In the genomic region with DNA sequence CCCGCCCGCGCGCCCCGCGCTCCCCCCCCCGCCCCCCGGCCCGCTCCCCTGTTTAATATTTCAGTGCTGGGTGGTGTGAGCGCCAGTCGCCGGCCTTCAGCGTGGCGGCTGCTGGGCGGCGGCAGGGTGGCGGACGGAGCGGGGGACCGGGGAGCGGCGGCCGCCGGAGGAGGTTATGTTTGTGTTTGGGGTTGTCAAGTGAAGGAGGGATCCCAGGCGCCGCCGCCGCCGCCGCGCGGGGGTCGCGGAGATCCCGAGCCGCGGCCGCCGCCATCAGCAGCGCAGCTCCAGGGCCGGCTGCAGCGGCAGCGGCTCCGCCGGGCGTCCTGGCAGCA, we compare ENCODE assay signal across 8 cellular contexts. TPM values are rescaled to one million over a fixed set of nuclear protein-coding genes. Genes with fewer than 3 reads are reported as not detected.
A peak's percentile ranks its signal among the peaks of the same experiment; 100 is the strongest.
DNase-seq lines count a peak whose midpoint lies in the region; TF ChIP-seq lines count a peak whose summit lies in the region.

A gene (plus strand): TSS at position 82 of the 335 bp plus-strand sequence. CDS start 3,317 bp downstream, outside the sequence.

- TF ChIP-seq CTCF in BE2C (IDR thresholded peaks at IDR 0.05; ENCODE audit: low read depth, low read length), result no peak

- no peaks in the 10 kb centered on the region for H3K4me1 ChIP-seq in BE2C
- peaks cover 12% of the 10 kb centered on the region for H3K4me1 ChIP-seq in HAP-1
- peaks cover 27% of the 10 kb centered on the region for H3K4me1 ChIP-seq in SJSA1 (replicated peaks)

- H3K36me3 ChIP-seq in BE2C, result peaks cover 2% of the 10 kb centered on the region
- peaks cover 7% of the 10 kb centered on the region; the same call in 1 of the 2 replicates for H3K36me3 ChIP-seq in HAP-1 (replicated peaks)
- peaks cover 27% of the 10 kb centered on the region for H3K36me3 ChIP-seq in SJSA1

- H3K9me3 ChIP-seq in BE2C, result no peaks in the 10 kb centered on the region
- no peaks in the 10 kb centered on the region for H3K9me3 ChIP-seq in HAP-1
- H3K9me3 ChIP-seq in SJSA1 (replicated peaks), result no peaks in the 10 kb centered on the region

- in situ Hi-C loops in HAP-1 (cut with MboI; ENCODE audit: low sequenced_read_pairs), result no loop called here

- peak within 1 kb of the TSS; percentile 94 for H3K27ac ChIP-seq in SJSA1
- H3K27ac ChIP-seq in substantia nigra (ENCODE audit: low read depth, low read length, poor library complexity, severe bottlenecking), result peak within 1 kb of the TSS; percentile 74

- H3K4me3 ChIP-seq in BE2C (ENCODE audit: low read depth, low read length), result peak within 1 kb of the TSS; percentile 88
- peak within 1 kb of the TSS; percentile 73 for H3K4me3 ChIP-seq in HAP-1
- peak within 1 kb of the TSS; percentile 63 for H3K4me3 ChIP-seq in SJSA1

- DNase-seq in BE2C, result peak; percentile 49
- peak in 1 of 2 experiments; percentile 53 for DNase-seq in HAP-1 (ENCODE audit: low spot score in 2 of 2)
- DNase-seq in SJSA1 (ENCODE audit: low read depth in 1 of 2, low spot score in 2 of 2), result peak in 1 of 2 experiments; percentile 32
- DNase-seq in ecto neural progenitor cell (ENCODE audit: low spot score), result peak; percentile 76
- DNase-seq in medulla oblongata (ENCODE audit: extremely low spot score), result peak; percentile 8
- DNase-seq in substantia nigra (lab: John Stamatoyannopoulos, UW), result peak in 19 of 49 donors; percentile 8 to 62 (median 44)
- DNase-seq in AG08395 (ENCODE audit: low spot score), result no peak
- no peak for DNase-seq in effector CD4-positive, alpha-beta T cell

- H3K27me3 ChIP-seq in BE2C (no peaks in the 10 kb centered on the region), HAP-1 (ENCODE audit: low read depth) (no peaks in the 10 kb centered on the region), SJSA1 (replicated peaks) (no peaks in the 10 kb centered on the region)

RNA-seq across cellular contexts. Expression of the gene that starts here (rescaled TPM):
- 30.7 TPM for polyA plus RNA-seq in BE2C (2012; ENCODE audit: insufficient read depth, insufficient read length, low read depth)
- 15.8 and 16.3 TPM in 2 replicates for total RNA-seq in SJSA1 (2014; rRNA removed; shearing (Covaris generic))

Comparison
In these comparisons a context has a peak if more than half of its experiments do, and no peak if none do; other contexts are left out.
1. DNase-seq: peak in BE2C (single experiment), ecto neural progenitor cell (single experiment) and medulla oblongata (single experiment); none in AG08395 (single experiment) and effector CD4-positive, alpha-beta T cell (single experiment).
2. Peak in every context shown above with its lines, with median percentiles within 50 percentile points of each other: H3K4me3 ChIP-seq.